In genomic region chr7:30029696-30030095, GRCh38 we compare ENCODE assay signal across 1 cellular context.
TF ChIP-seq lines count a peak whose summit lies in the region.

No MANE protein-coding gene starts in this region.

TF ChIP-seq in HepG2, 621 proteins besides CTCF, POLR2A, EP300 and RAD21:
- TF ChIP-seq HNRNPH1 (optimal IDR thresholded peaks at IDR 0.05; ENCODE audit: low read depth, low read length) (no peak), ZBTB33 (CRISPR knock-in tag; IDR thresholded peaks at IDR 0.05) (no peak), HCFC1 (IDR thresholded peaks at IDR 0.05; ENCODE audit: low read depth, low read length) (no peak), ZNF766 (CRISPR knock-in tag; IDR thresholded peaks at IDR 0.05; ENCODE audit: borderline replicate concordance) (no peak), IRF9 (CRISPR knock-in tag; IDR thresholded peaks at IDR 0.05; ENCODE audit: borderline replicate concordance) (no peak), HDAC6 (IDR thresholded peaks at IDR 0.05; ENCODE audit: low read depth, low read length) (no peak), ZNF350 (CRISPR knock-in tag; IDR thresholded peaks at IDR 0.05; ENCODE audit: borderline replicate concordance, low read depth) (no peak)
- TF ChIP-seq, protein P1, sequence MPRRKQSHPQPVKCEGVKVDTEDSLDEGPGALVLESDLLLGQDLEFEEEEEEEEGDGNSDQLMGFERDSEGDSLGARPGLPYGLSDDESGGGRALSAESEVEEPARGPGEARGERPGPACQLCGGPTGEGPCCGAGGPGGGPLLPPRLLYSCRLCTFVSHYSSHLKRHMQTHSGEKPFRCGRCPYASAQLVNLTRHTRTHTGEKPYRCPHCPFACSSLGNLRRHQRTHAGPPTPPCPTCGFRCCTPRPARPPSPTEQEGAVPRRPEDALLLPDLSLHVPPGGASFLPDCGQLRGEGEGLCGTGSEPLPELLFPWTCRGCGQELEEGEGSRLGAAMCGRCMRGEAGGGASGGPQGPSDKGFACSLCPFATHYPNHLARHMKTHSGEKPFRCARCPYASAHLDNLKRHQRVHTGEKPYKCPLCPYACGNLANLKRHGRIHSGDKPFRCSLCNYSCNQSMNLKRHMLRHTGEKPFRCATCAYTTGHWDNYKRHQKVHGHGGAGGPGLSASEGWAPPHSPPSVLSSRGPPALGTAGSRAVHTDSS (CRISPR knock-in tag; conservative IDR thresholded peaks at IDR 0.05) = no peak
- TF ChIP-seq, protein P2, sequence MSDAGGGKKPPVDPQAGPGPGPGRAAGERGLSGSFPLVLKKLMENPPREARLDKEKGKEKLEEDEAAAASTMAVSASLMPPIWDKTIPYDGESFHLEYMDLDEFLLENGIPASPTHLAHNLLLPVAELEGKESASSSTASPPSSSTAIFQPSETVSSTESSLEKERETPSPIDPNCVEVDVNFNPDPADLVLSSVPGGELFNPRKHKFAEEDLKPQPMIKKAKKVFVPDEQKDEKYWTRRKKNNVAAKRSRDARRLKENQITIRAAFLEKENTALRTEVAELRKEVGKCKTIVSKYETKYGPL (CRISPR knock-in tag; IDR thresholded peaks at IDR 0.05) = no peak
- TF ChIP-seq, protein P3, sequence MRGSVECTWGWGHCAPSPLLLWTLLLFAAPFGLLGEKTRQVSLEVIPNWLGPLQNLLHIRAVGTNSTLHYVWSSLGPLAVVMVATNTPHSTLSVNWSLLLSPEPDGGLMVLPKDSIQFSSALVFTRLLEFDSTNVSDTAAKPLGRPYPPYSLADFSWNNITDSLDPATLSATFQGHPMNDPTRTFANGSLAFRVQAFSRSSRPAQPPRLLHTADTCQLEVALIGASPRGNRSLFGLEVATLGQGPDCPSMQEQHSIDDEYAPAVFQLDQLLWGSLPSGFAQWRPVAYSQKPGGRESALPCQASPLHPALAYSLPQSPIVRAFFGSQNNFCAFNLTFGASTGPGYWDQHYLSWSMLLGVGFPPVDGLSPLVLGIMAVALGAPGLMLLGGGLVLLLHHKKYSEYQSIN (CRISPR knock-in tag; IDR thresholded peaks at IDR 0.05; ENCODE audit: borderline replicate concordance) = no peak
TF ChIP-seq in HepG2: peak in this region for 0.
